Comparison of ENCODE assay signal across 23 cellular contexts in genomic region chr2:119871725-119872124, GRCh38.
"Had no signal": no experiment of that assay in that cellular context is flagged by ENCODE, and none has a peak within 500 bp of the region (broad histone marks: within the 10 kb centered on the region; RNA-seq: fewer than 3 reads in every experiment).

No MANE protein-coding gene starts in this region.

- DNase-seq: IMR-90, Karpas-422, KG1, MM.1S, NCI-H1092 treated with DMSO at 0.1 percent for 48 hours, NCI-H1417, NCI-H1436 treated with DMSO at 0.1 percent for 48 hours, NCI-H1694, NCI-H2029, NCI-H2081 treated with DMSO at 0.1 percent for 48 hours, NCI-H2171, NCI-H226, NCI-H446, NCI-H510A, NCI-H524 treated with DMSO at 0.1 percent for 48 hours, NCI-H69, NCI-H774, Right ventricle myocardium superior, SIG-M5 had no signal

- H3K4me3 ChIP-seq: SJSA1, SK-N-MC had no signal

- H3K9me3 ChIP-seq: SJSA1 had no signal

- H3K27me3 ChIP-seq: SJSA1 had no signal

- H3K27ac ChIP-seq: SJSA1, SK-N-MC had no signal

- H3K4me1 ChIP-seq: SJSA1 had no signal

- FAIRE-seq: HepG2 had no signal

- H3K36me3 ChIP-seq: SJSA1 had no signal

- ATAC-seq: HepG2, Panc1 had no signal
